In genomic region chr2:156680266-156680665, GRCh38 we compare ENCODE assay signal across 34 cellular contexts.
"Had no signal": no experiment of that assay in that cellular context is flagged by ENCODE, and none has a peak within 500 bp of the region (broad histone marks: within the 10 kb centered on the region; RNA-seq: fewer than 3 reads in every experiment).

No MANE protein-coding gene starts in this region.

- H3K4me3 ChIP-seq: adrenal gland, ascending aorta, body of pancreas, breast epithelium, cardiac muscle cell had no signal

- H3K36me3 ChIP-seq: adrenal gland, ascending aorta, brain microvascular endothelial cell, breast epithelium, cardiac muscle cell had no signal

- H3K4me1 ChIP-seq: ascending aorta, body of pancreas, breast epithelium had no signal

- DNase-seq: activated effector memory CD4-positive, alpha-beta T cell treated with anti-CD3 and anti-CD28 coated beads, Interleukin-2, amount 50 U/mL, for 16 hours; activated effector memory CD4-positive, alpha-beta T cell treated with Interleukin-2 at 50 U/mL for 16 hours; activated gamma-delta T cell; activated gamma-delta T cell treated with Interleukin-2 at 50 U/mL for 16 hours; activated naive CD4-positive, alpha-beta T cell; activated naive CD4-positive, alpha-beta T cell treated with anti-CD3 and anti-CD28 coated beads for 36 hours; activated naive CD4-positive, alpha-beta T cell treated with anti-CD3 and anti-CD28 coated beads, Interleukin-2, amount 10 ng/mL, durations not matched to agents 7 days and 5 days; activated naive CD4-positive, alpha-beta T cell treated with anti-CD3 and anti-CD28 coated beads, Interleukin-2, amount 50 U/mL, for 16 hours; activated naive CD4-positive, alpha-beta T cell treated with Interleukin-2 at 50 U/mL for 16 hours; activated naive CD8-positive, alpha-beta T cell treated with anti-CD3 and anti-CD28 coated beads for 36 hours; activated naive CD8-positive, alpha-beta T cell treated with anti-CD3 and anti-CD28 coated beads, Interleukin-2, amount 10 ng/mL, durations not matched to agents 7 days and 5 days; activated naive CD8-positive, alpha-beta T cell treated with anti-CD3 and anti-CD28 coated beads, Interleukin-2, amount 50 U/mL, for 24 hours; activated T-cell treated with anti-CD3 and anti-CD28 coated beads, Interleukin-2, amount 50 U/mL, for 1 hour; activated T-cell treated with anti-CD3 and anti-CD28 coated beads, Interleukin-2, amount 50 U/mL, for 24 hours; activated T-cell treated with anti-CD3 and anti-CD28 coated beads, Interleukin-2, amount 50 U/mL, for 4 hours; activated T-cell treated with anti-CD3 and anti-CD28 coated beads, Interleukin-2, amount 50 U/mL, for 48 hours; activated T-cell treated with anti-CD3 and anti-CD28 coated beads, Interleukin-2, amount 50 U/mL, for 72 hours; adrenal gland; amniotic stem cell; amygdala; anterior cingulate cortex; aorta; body of pancreas; brain microvascular endothelial cell; caudate nucleus; central memory CD4-positive, alpha-beta T cell; cerebellar nuclear complex had no signal

- FAIRE-seq: astrocyte, bronchial epithelial cell had no signal

- H3K27ac ChIP-seq: adrenal gland, ascending aorta, body of pancreas, brain microvascular endothelial cell, breast epithelium, cardiac muscle cell had no signal

- H3K27me3 ChIP-seq: adrenal gland, ascending aorta, body of pancreas, brain microvascular endothelial cell, breast epithelium, cardiac muscle cell had no signal

- ATAC-seq: activated naive CD4-positive, alpha-beta T cell treated with anti-CD3 and anti-CD28 coated beads, Interleukin-2, amount 50 U/mL, for 72 hours; activated naive CD8-positive, alpha-beta T cell treated with anti-CD3 and anti-CD28 coated beads, Interleukin-2, amount 50 U/mL, for 24 hours; activated T-cell treated with anti-CD3 and anti-CD28 coated beads, Interleukin-2, amount 50 U/mL, for 4 hours; activated T-cell treated with anti-CD3 and anti-CD28 coated beads, Interleukin-2, amount 50 U/mL, for 72 hours; activated T-helper 17 cell treated with anti-CD3 and anti-CD28 coated beads, Interleukin-2, amount 50 U/mL, for 72 hours; body of pancreas had no signal

- H3K9me3 ChIP-seq: adrenal gland, ascending aorta, body of pancreas, breast epithelium had no signal
